In the genomic region with DNA sequence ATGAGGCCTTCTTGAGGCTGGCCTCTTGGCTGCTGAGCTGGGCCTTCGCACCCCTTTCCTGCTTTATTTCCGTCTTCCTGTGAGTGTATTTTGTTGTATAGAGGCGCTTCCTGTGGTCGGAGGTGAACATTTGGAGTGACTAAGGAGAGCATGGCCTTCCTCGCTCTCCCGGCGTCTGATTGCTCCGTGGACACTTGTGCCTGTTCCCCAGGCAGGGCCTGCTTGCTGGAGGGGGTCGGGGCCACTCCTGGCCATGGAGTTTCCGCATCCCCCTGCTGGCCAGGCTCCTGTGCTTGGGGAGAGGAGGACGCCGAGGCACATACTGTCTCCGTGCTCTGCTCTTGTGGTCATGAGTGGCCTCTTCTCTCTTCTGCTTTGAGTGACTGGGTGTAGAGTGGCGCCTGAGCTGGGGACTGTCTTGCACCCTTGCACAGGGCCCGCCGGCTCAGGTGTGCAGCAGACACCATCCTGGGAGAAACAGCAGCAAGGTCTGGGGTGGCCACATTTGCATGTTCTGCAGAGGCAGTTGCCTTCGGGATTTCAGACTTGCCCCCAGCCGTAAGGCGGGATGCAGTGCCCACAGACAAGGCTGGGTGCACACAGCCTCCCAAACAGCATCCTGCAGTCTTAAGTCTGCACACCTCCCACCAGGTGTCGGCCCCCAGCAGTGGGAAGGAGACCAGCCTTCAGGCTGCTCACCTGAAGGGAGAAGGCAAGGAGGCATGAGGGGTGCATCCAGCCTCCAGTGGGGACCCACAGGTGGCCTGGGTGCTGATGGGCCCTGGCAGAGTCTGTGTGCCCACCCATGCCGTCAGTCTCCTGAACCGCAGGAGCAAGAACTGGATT, we compare ENCODE assay signal across 9 cellular contexts. TPM values are rescaled to one million over a fixed set of nuclear protein-coding genes. Genes with fewer than 3 reads are reported as not detected.
DNase-seq lines count a peak whose midpoint lies in the region; ATAC-seq lines count a peak whose summit lies in the region.
"Had no signal": no experiment of that assay in that cellular context is flagged by ENCODE, and none has a peak within 500 bp of the region (broad histone marks: within the 10 kb centered on the region; RNA-seq: fewer than 3 reads in every experiment).

No MANE protein-coding gene starts in this region.

- peak; percentile 50 for DNase-seq in stimulated activated CD4-positive, alpha-beta T cell treated with anti-CD3 and anti-CD28 coated beads, Interleukin-15, amount 100 ng/mL, for 24 hours
- no peak for DNase-seq in stimulated activated CD4-positive, alpha-beta T cell treated with anti-CD3 and anti-CD28 coated beads, Interleukin-2, amount 100 ng/mL, for 48 hours
- DNase-seq in activated naive CD8-positive, alpha-beta T cell treated with anti-CD3 and anti-CD28 coated beads, Interleukin-2, amount 50 U/mL, for 24 hours, result no peak
- DNase-seq in naive B cell (no peak), HuH-7.5 (ENCODE audit: low spot score) (no peak), NCI-H345 treated with DMSO at 0.1 percent for 48 hours (lab: John Stamatoyannopoulos, UW; ENCODE audit: unreplicated experiment) (no peak)
- DNase-seq in activated CD4-positive, CD25-positive, alpha-beta regulatory T cell (lab: John Stamatoyannopoulos, UW), result no peak
- DNase-seq: NCI-H1417 treated with DMSO at 0.1 percent for 48 hours had no signal

- H3K27me3 Mint-ChIP-seq in activated naive CD8-positive, alpha-beta T cell treated with anti-CD3 and anti-CD28 coated beads, Interleukin-2, amount 50 U/mL, for 24 hours, result no peaks in the 10 kb centered on the region
- no peaks in the 10 kb centered on the region for H3K27me3 Mint-ChIP-seq in naive B cell

- H3K27ac Mint-ChIP-seq in activated naive CD8-positive, alpha-beta T cell treated with anti-CD3 and anti-CD28 coated beads, Interleukin-2, amount 50 U/mL, for 24 hours, result peak overlapping the region; percentile 96
- peak overlapping the region; percentile 15 to 100 (median 86) for H3K27ac Mint-ChIP-seq in naive B cell

- peaks cover 94% of the 10 kb centered on the region for H3K4me1 Mint-ChIP-seq in activated naive CD8-positive, alpha-beta T cell treated with anti-CD3 and anti-CD28 coated beads, Interleukin-2, amount 50 U/mL, for 24 hours
- H3K4me1 Mint-ChIP-seq in naive B cell, result peaks cover 89 to 100% (median 100%) of the 10 kb centered on the region in 3 donors

- no peaks in the 10 kb centered on the region for H3K9me3 Mint-ChIP-seq in activated naive CD8-positive, alpha-beta T cell treated with anti-CD3 and anti-CD28 coated beads, Interleukin-2, amount 50 U/mL, for 24 hours
- no peaks in the 10 kb centered on the region for H3K9me3 Mint-ChIP-seq in naive B cell

- ATAC-seq in activated naive CD8-positive, alpha-beta T cell treated with anti-CD3 and anti-CD28 coated beads, Interleukin-2, amount 50 U/mL, for 24 hours, result no peak
- no peak for ATAC-seq in naive B cell (ENCODE audit: low read depth in 2 of 2)
- ATAC-seq in HG03439 (IDR thresholded peaks at IDR 0.05; ENCODE audit: unreplicated experiment), result no peak

- peak overlapping the region; percentile 63 for H3K4me3 Mint-ChIP-seq in activated naive CD8-positive, alpha-beta T cell treated with anti-CD3 and anti-CD28 coated beads, Interleukin-2, amount 50 U/mL, for 24 hours
- H3K4me3 Mint-ChIP-seq in naive B cell, result peak overlapping the region; percentile 16 to 95 (median 72)

- peaks cover 21% of the 10 kb centered on the region for H3K36me3 Mint-ChIP-seq in activated naive CD8-positive, alpha-beta T cell treated with anti-CD3 and anti-CD28 coated beads, Interleukin-2, amount 50 U/mL, for 24 hours (ENCODE audit: low read depth)
- H3K36me3 Mint-ChIP-seq in naive B cell, result no peaks in the 10 kb centered on the region

RNA-seq across cellular contexts. Expression of a gene that starts 16.4 kb away (rescaled TPM):
- polyA plus RNA-seq in naive B cell (ENCODE audit: low read depth in 6 of 6), result 10 to 100 TPM; 16.6 to 58.8 (median 40.0) TPM
